1 cellular context compared by ENCODE assay signal in genomic region chr2:151688719-151689118, GRCh38.
TF ChIP-seq lines count a peak whose summit lies in the region.

No MANE protein-coding gene starts in this region.

TF ChIP-seq in K562, 482 proteins besides CTCF, POLR2A, EP300 and RAD21 (continued from another document and continues in another):
- TF ChIP-seq ZNF592 (IDR thresholded peaks at IDR 0.05) (no peak), ZNF143 (CRISPR knock-in tag; IDR thresholded peaks at IDR 0.05) (no peak), ZBTB40 (IDR thresholded peaks at IDR 0.05) (no peak), ZBTB40 (CRISPR knock-in tag; IDR thresholded peaks at IDR 0.05) (no peak), SAFB2 (IDR thresholded peaks at IDR 0.05; ENCODE audit: borderline replicate concordance, low read depth, low read length, severe bottlenecking) (no peak), NCOA1 (IDR thresholded peaks at IDR 0.05; ENCODE audit: low read depth) (no peak), E2F8 (IDR thresholded peaks at IDR 0.05; ENCODE audit: low read depth, partially characterized antibody) (no peak), PML (IDR thresholded peaks at IDR 0.05; ENCODE audit: low read length) (no peak), ZNF644 (tag; IDR thresholded peaks at IDR 0.05; ENCODE audit: low read depth) (peak; percentile 74), HOMEZ (CRISPR knock-in tag; IDR thresholded peaks at IDR 0.05) (no peak), GTF2E2 (tag; IDR thresholded peaks at IDR 0.05) (no peak), NFE2 (IDR thresholded peaks at IDR 0.05; ENCODE audit: low read depth) (no peak), ATF2 (CRISPR knock-in tag; IDR thresholded peaks at IDR 0.05) (no peak), NFATC3 (IDR thresholded peaks at IDR 0.05) (no peak), ZBTB34 (CRISPR knock-in tag; IDR thresholded peaks at IDR 0.05) (no peak), MBD2 (IDR thresholded peaks at IDR 0.05; ENCODE audit: borderline replicate concordance, low read depth) (no peak), CBX5 (IDR thresholded peaks at IDR 0.05; ENCODE audit: borderline replicate concordance, low read depth) (no peak), POLR3G (IDR thresholded peaks at IDR 0.05; ENCODE audit: extremely low read depth, insufficient read length, insufficient replicate concordance) (no peak), POU5F1 (IDR thresholded peaks at IDR 0.05; ENCODE audit: borderline replicate concordance, low read depth, low read length, partially characterized antibody) (no peak), MAZ (CRISPR knock-in tag; conservative IDR thresholded peaks at IDR 0.05 in 1 of 2, IDR thresholded peaks at IDR 0.05 in 1 of 2) (no peak), ZNF766 (CRISPR knock-in tag; conservative IDR thresholded peaks at IDR 0.05) (peak; percentile 74; the same call in 1 of the 2 replicates), HDAC3 (IDR thresholded peaks at IDR 0.05; ENCODE audit: borderline replicate concordance, partially characterized antibody) (no peak), PBX2 (CRISPR knock-in tag; IDR thresholded peaks at IDR 0.05; ENCODE audit: low read depth) (no peak), PBX2 (tag; conservative IDR thresholded peaks at IDR 0.05; ENCODE audit: low read depth) (no peak), HMG20B (CRISPR knock-in tag; IDR thresholded peaks at IDR 0.05) (no peak), MXD1 (CRISPR knock-in tag; IDR thresholded peaks at IDR 0.05; ENCODE audit: borderline replicate concordance, poor library complexity, severe bottlenecking) (no peak), RAD51 (IDR thresholded peaks at IDR 0.05; ENCODE audit: borderline replicate concordance, low read depth) (no peak), ZNF740 (CRISPR knock-in tag; IDR thresholded peaks at IDR 0.05) (no peak), ZNF740 (tag; IDR thresholded peaks at IDR 0.05) (0 out of 4 replicates have a peak, but pooled peaks of 1 of the 2 experiments have one; percentile 27), ESRRB (CRISPR knock-in tag; IDR thresholded peaks at IDR 0.05; ENCODE audit: borderline replicate concordance) (no peak)
